In genomic region chr6:12288211-12288618, GRCh38 we compare ENCODE assay signal across 1 cellular context.
TF ChIP-seq lines count a peak whose summit lies in the region.

No MANE protein-coding gene starts in this region.

TF ChIP-seq in endothelial cell of umbilical vein, 7 proteins besides CTCF, POLR2A, EP300 and RAD21 (continued from another document):
- TF ChIP-seq JUN (IDR thresholded peaks at IDR 0.05; ENCODE audit: borderline replicate concordance, insufficient read depth, insufficient read length, low read depth) (no peak), GATA2 (IDR thresholded peaks at IDR 0.05; ENCODE audit: insufficient read depth, insufficient read length, low read depth, low read length) (no peak)
TF ChIP-seq in endothelial cell of umbilical vein: peak in this region for 0.
